11 cellular contexts compared by ENCODE assay signal in genomic region chr1:225748479-225748878, GRCh38.
"Had no signal": no experiment of that assay in that cellular context is flagged by ENCODE, and none has a peak within 500 bp of the region (broad histone marks: within the 10 kb centered on the region; RNA-seq: fewer than 3 reads in every experiment).

No MANE protein-coding gene starts in this region.

- H3K9me3 Mint-ChIP-seq: activated CD8-positive, alpha-beta T cell treated with anti-CD3 and anti-CD28 coated beads for 36 hours; activated naive CD8-positive, alpha-beta T cell treated with anti-CD3 and anti-CD28 coated beads, Interleukin-2, amount 10 ng/mL, durations not matched to agents 7 days and 5 days; naive thymus-derived CD4-positive, alpha-beta T cell had no signal

- H3K27me3 ChIP-seq: sigmoid colon, upper lobe of right lung had no signal

- H3K27ac Mint-ChIP-seq: activated CD4-positive, alpha-beta T cell treated with anti-CD3 and anti-CD28 coated beads for 36 hours; activated CD8-positive, alpha-beta T cell treated with anti-CD3 and anti-CD28 coated beads for 36 hours; activated naive CD8-positive, alpha-beta T cell treated with anti-CD3 and anti-CD28 coated beads, Interleukin-2, amount 10 ng/mL, durations not matched to agents 7 days and 5 days; naive thymus-derived CD4-positive, alpha-beta T cell had no signal

- H3K27ac ChIP-seq: psoas muscle, upper lobe of right lung had no signal

- DNase-seq: activated CD4-positive, alpha-beta T cell treated with anti-CD3 and anti-CD28 coated beads for 36 hours; activated CD8-positive, alpha-beta memory T cell treated with anti-CD3 and anti-CD28 coated beads, Interleukin-2, amount 50 U/mL, for 48 hours; activated CD8-positive, alpha-beta T cell treated with anti-CD3 and anti-CD28 coated beads for 36 hours; activated naive CD8-positive, alpha-beta T cell treated with anti-CD3 and anti-CD28 coated beads, Interleukin-2, amount 10 ng/mL, durations not matched to agents 7 days and 5 days; naive thymus-derived CD4-positive, alpha-beta T cell; psoas muscle; sigmoid colon; stimulated activated CD4-positive, alpha-beta T cell treated with anti-CD3 and anti-CD28 coated beads, Interleukin-4, amount 100 ng/mL, for 1 hour; stimulated activated CD8-positive, alpha-beta memory T cell treated with anti-CD3 and anti-CD28 coated beads, Interleukin-4, amount 100 ng/mL, for 48 hours; stimulated activated naive CD8-positive, alpha-beta T cell treated with anti-CD3 and anti-CD28 coated beads, Interleukin-15, Interleukin-2, amounts not matched to agents 100 U/mL and 50 U/mL, for 24 hours; upper lobe of right lung had no signal

- H3K4me3 Mint-ChIP-seq: activated CD4-positive, alpha-beta T cell treated with anti-CD3 and anti-CD28 coated beads for 36 hours; activated CD8-positive, alpha-beta T cell treated with anti-CD3 and anti-CD28 coated beads for 36 hours; activated naive CD8-positive, alpha-beta T cell treated with anti-CD3 and anti-CD28 coated beads, Interleukin-2, amount 10 ng/mL, durations not matched to agents 7 days and 5 days; naive thymus-derived CD4-positive, alpha-beta T cell had no signal

- H3K36me3 ChIP-seq: sigmoid colon, upper lobe of right lung had no signal

- H3K4me1 Mint-ChIP-seq: activated CD4-positive, alpha-beta T cell treated with anti-CD3 and anti-CD28 coated beads for 36 hours; activated naive CD8-positive, alpha-beta T cell treated with anti-CD3 and anti-CD28 coated beads, Interleukin-2, amount 10 ng/mL, durations not matched to agents 7 days and 5 days; naive thymus-derived CD4-positive, alpha-beta T cell had no signal

- H3K4me3 ChIP-seq: psoas muscle, sigmoid colon, upper lobe of right lung had no signal

- ATAC-seq: activated CD4-positive, alpha-beta T cell treated with anti-CD3 and anti-CD28 coated beads for 36 hours; activated CD8-positive, alpha-beta T cell treated with anti-CD3 and anti-CD28 coated beads for 36 hours; naive thymus-derived CD4-positive, alpha-beta T cell; psoas muscle; stimulated activated naive CD8-positive, alpha-beta T cell treated with anti-CD3 and anti-CD28 coated beads, Interleukin-15, Interleukin-2, amounts not matched to agents 100 U/mL and 50 U/mL, for 24 hours; upper lobe of right lung had no signal

- H3K27me3 Mint-ChIP-seq: activated CD4-positive, alpha-beta T cell treated with anti-CD3 and anti-CD28 coated beads for 36 hours; activated CD8-positive, alpha-beta T cell treated with anti-CD3 and anti-CD28 coated beads for 36 hours had no signal

- H3K36me3 Mint-ChIP-seq: activated naive CD8-positive, alpha-beta T cell treated with anti-CD3 and anti-CD28 coated beads, Interleukin-2, amount 10 ng/mL, durations not matched to agents 7 days and 5 days; naive thymus-derived CD4-positive, alpha-beta T cell had no signal

- H3K9me3 ChIP-seq: psoas muscle, sigmoid colon, upper lobe of right lung had no signal
